ENCODE assay signal across 8 cellular contexts in genomic region chr17:28041068-28041843, GRCh38. TPM values are rescaled to one million over a fixed set of nuclear protein-coding genes. Genes with fewer than 3 reads are reported as not detected.
DNase-seq lines count a peak whose midpoint lies in the region; ATAC-seq lines count a peak whose summit lies in the region.

No MANE protein-coding gene starts in this region.

- H3K4me3 Mint-ChIP-seq in activated CD4-positive, alpha-beta T cell treated with anti-CD3 and anti-CD28 coated beads, Interleukin-2, amount 10 ng/mL, durations not matched to agents 7 days and 5 days, result peak overlapping the region; percentile 81

- intact Hi-C loops in left colon (cut with DNase I, micrococcal nuclease), result no loop called here

- peaks cover 56% of the 10 kb centered on the region for H3K4me1 Mint-ChIP-seq in activated CD4-positive, alpha-beta T cell treated with anti-CD3 and anti-CD28 coated beads, Interleukin-2, amount 10 ng/mL, durations not matched to agents 7 days and 5 days

- H3K9me3 Mint-ChIP-seq in activated CD4-positive, alpha-beta T cell treated with anti-CD3 and anti-CD28 coated beads, Interleukin-2, amount 10 ng/mL, durations not matched to agents 7 days and 5 days, result no peaks in the 10 kb centered on the region

- POLR2A ChIA-PET in activated CD4-positive, alpha-beta T cell treated with anti-CD3 and anti-CD28 coated beads, Interleukin-2, amount 10 ng/mL, durations not matched to agents 7 days and 5 days (lab: Charles Lee), result interaction anchor here (0.6 to 1.0 kb wide), 3 partner anchors 11 to 218 kb away, joined by 4 to 12 read pairs (median 7); no protein-coding TSS in a partner anchor

- peak; percentile 93 to 100 (median 96) for DNase-seq in C1 segment of cervical spinal cord (lab: John Stamatoyannopoulos, UW)
- peak; percentile 100 for DNase-seq in NCI-H526 treated with DMSO at 0.1 percent for 48 hours (lab: John Stamatoyannopoulos, UW)
- peak; percentile 99 for DNase-seq in activated CD4-positive, alpha-beta T cell treated with anti-CD3 and anti-CD28 coated beads, Interleukin-2, amount 10 ng/mL, durations not matched to agents 7 days and 5 days
- DNase-seq in cortex of kidney (lab: John Stamatoyannopoulos, UW), result peak; percentile 83
- DNase-seq in left colon, result peak; percentile 100
- peak; percentile 100 for DNase-seq in stimulated activated CD4-positive, alpha-beta T cell treated with anti-CD3 and anti-CD28 coated beads, Interleukin-1b, Interleukin-23, amount 100 ng/mL, for 48 hours

- peaks cover 5% of the 10 kb centered on the region for H3K27me3 Mint-ChIP-seq in activated CD4-positive, alpha-beta T cell treated with anti-CD3 and anti-CD28 coated beads, Interleukin-2, amount 10 ng/mL, durations not matched to agents 7 days and 5 days

- peaks cover 27% of the 10 kb centered on the region for H3K36me3 Mint-ChIP-seq in activated CD4-positive, alpha-beta T cell treated with anti-CD3 and anti-CD28 coated beads, Interleukin-2, amount 10 ng/mL, durations not matched to agents 7 days and 5 days (ENCODE audit: low read depth)

- CTCF ChIA-PET in activated CD4-positive, alpha-beta T cell treated with anti-CD3 and anti-CD28 coated beads, Interleukin-2, amount 10 ng/mL, durations not matched to agents 7 days and 5 days (lab: Charles Lee), result interaction anchor here (0.6 to 1.5 kb wide), 7 partner anchors 8 to 257 kb away, joined by 3 to 4 read pairs (median 3); no protein-coding TSS in a partner anchor

- peak overlapping the region; percentile 85 for H3K27ac Mint-ChIP-seq in activated CD4-positive, alpha-beta T cell treated with anti-CD3 and anti-CD28 coated beads, Interleukin-2, amount 10 ng/mL, durations not matched to agents 7 days and 5 days

- ATAC-seq in GM19351 (IDR thresholded peaks at IDR 0.05; ENCODE audit: unreplicated experiment) (peak; percentile 88), HG03520 (IDR thresholded peaks at IDR 0.05; ENCODE audit: unreplicated experiment) (peak; percentile 89), left colon (peak; percentile 94)

RNA-seq across cellular contexts. Expression of gene NLK, which starts 1.2 kb away (rescaled TPM):
- total RNA-seq in activated CD4-positive, alpha-beta T cell treated with anti-CD3 and anti-CD28 coated beads, Interleukin-2, amount 10 ng/mL, durations not matched to agents 7 days and 5 days, result 10 to 100 TPM; 13.3 to 15.7 TPM
- 10 to 100 TPM; 22.6 to 25.2 TPM for total RNA-seq in left colon

Comparison
In these comparisons a context has a peak if more than half of its experiments do, and no peak if none do; other contexts are left out.
1. Peak in every context shown above with its lines: DNase-seq and ATAC-seq.